In the genomic region with DNA sequence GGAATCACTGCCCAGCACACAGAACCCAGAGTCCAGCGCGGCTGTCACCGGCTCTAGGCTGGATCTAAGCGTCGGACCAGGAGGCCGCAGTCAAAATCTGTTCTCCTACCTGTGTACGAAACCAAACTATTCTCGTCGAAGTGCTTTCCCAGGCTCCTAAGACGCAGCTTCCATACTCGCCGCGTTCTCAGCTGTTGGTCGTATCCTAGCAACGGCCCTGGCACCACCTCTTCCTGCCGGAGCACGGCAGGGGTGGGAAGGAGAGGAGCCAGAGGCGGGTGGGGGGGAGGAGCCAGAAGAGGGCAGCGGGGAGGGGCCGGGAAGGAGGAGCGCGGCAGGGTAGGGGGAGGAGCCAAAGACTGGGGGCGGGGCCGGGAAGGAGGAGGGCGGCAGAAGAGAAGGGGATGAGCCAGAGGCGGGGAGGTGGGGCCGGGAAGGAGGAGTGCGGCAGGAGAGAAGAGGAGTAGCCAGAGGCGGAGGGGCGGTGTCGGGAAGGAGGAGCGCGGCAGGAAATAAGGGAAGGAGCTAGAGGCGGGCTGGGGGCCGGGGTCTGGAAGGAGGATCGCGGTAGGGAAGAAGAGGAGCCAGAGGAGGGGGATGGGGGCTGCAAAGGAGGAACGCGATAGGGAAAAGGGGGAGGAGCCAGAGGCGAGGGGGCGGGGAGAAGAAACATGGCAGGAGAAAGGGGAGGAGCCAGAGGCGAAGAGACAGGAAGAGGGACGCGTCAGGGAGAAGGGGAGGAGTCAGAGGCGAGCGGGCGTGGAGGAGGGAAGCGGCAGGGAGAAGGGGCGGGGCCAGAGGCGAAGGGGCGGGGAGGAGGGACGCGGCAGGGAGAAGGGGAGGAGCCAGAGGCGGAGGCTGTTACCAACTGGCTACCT, we compare ENCODE assay signal across 1 cellular context.
TF ChIP-seq lines count a peak whose summit lies in the region.

Gene IQUB, minus strand, starts transcription at position 213 of the 878 bp plus-strand sequence. CDS start 22,255 bp downstream, outside the sequence.

TF ChIP-seq in K562, 482 proteins besides CTCF, POLR2A, EP300 and RAD21 (continued from another document):
- no peak for TF ChIP-seq CREB3L1 (IDR thresholded peaks at IDR 0.05; ENCODE audit: borderline replicate concordance, low read depth)
- TF ChIP-seq ATF1 (CRISPR knock-in tag; IDR thresholded peaks at IDR 0.05) = no peak
- no peak for TF ChIP-seq ATF1 (tag; IDR thresholded peaks at IDR 0.05)
- TF ChIP-seq MTA3 (IDR thresholded peaks at IDR 0.05; ENCODE audit: borderline replicate concordance) = peak; percentile 40; the same call in 1 of the 2 replicates
- TF ChIP-seq CTBP1 (IDR thresholded peaks at IDR 0.05; ENCODE audit: borderline replicate concordance) = peak; percentile 50; the same call in 1 of the 2 replicates
- TF ChIP-seq GMEB1 (CRISPR knock-in tag; IDR thresholded peaks at IDR 0.05) = no peak
- TF ChIP-seq, protein P1, sequence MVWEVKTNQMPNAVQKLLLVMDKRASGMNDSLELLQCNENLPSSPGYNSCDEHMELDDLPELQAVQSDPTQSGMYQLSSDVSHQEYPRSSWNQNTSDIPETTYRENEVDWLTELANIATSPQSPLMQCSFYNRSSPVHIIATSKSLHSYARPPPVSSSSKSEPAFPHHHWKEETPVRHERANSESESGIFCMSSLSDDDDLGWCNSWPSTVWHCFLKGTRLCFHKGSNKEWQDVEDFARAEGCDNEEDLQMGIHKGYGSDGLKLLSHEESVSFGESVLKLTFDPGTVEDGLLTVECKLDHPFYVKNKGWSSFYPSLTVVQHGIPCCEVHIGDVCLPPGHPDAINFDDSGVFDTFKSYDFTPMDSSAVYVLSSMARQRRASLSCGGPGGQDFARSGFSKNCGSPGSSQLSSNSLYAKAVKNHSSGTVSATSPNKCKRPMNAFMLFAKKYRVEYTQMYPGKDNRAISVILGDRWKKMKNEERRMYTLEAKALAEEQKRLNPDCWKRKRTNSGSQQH (CRISPR knock-in tag; IDR thresholded peaks at IDR 0.05) = peak; percentile 96
- no peak for TF ChIP-seq TCF3 (CRISPR knock-in tag; IDR thresholded peaks at IDR 0.05)
